ENCODE assay signal across 8 cellular contexts in genomic region chr1:113677250-113678158, GRCh38.
A peak's percentile ranks its signal among the peaks of the same experiment; 100 is the strongest.
DNase-seq lines count a peak whose midpoint lies in the region; ATAC-seq, FAIRE-seq and TF ChIP-seq lines count a peak whose summit lies in the region.

No MANE protein-coding gene starts in this region.

- intact Hi-C loops in mucosa of descending colon (cut with DNase I, micrococcal nuclease), result loop anchor here (10.0 kb wide), 2 partner anchors 533 to 543 kb away; no protein-coding TSS in a partner anchor

- H3K9me3 ChIP-seq in Peyer's patch (no peaks in the 10 kb centered on the region), mucosa of descending colon (no peaks in the 10 kb centered on the region)

- H3K27ac ChIP-seq in Peyer's patch, result no peak overlapping the region

- no peaks in the 10 kb centered on the region for H3K27me3 ChIP-seq in Peyer's patch

- peak; percentile 77 for TF ChIP-seq RAD21 in Ishikawa (IDR thresholded peaks at IDR 0.05; ENCODE audit: low read depth)

- H3K4me1 ChIP-seq in Peyer's patch, result no peaks in the 10 kb centered on the region
- no peaks in the 10 kb centered on the region for H3K4me1 ChIP-seq in mucosa of descending colon (ENCODE audit: low read depth)

- TF ChIP-seq CTCF in Peyer's patch (IDR thresholded peaks at IDR 0.05) (peak; percentile 8 to 61 (median 52)), mucosa of descending colon (IDR thresholded peaks at IDR 0.05) (peak; percentile 8)

- DNase-seq in EL (peak; percentile 52), Peyer's patch (peak in 1 of 3 donors; percentile 62), mucosa of descending colon (peak in 1 of 3 donors; percentile 21)
- DNase-seq in activated CD4-positive, alpha-beta T cell treated with anti-CD3 and anti-CD28 coated beads, Interleukin-2, amount 50 U/mL, for 1 hour, result no peak

- peaks cover 0 to 20% (median 0%) of the 10 kb centered on the region in 3 donors for H3K36me3 ChIP-seq in Peyer's patch
- H3K36me3 ChIP-seq in mucosa of descending colon (ENCODE audit: low read depth), result peaks cover 7% of the 10 kb centered on the region

- ATAC-seq in mucosa of descending colon (peak; percentile 31), HG02588 (IDR thresholded peaks at IDR 0.05; ENCODE audit: unreplicated experiment) (no peak), GM19351 (IDR thresholded peaks at IDR 0.05; ENCODE audit: unreplicated experiment) (no peak)

- no peak for TF ChIP-seq EP300 in Ishikawa (IDR thresholded peaks at IDR 0.05; ENCODE audit: borderline replicate concordance)

- no peak for TF ChIP-seq POLR2A in Peyer's patch (IDR thresholded peaks at IDR 0.05)

- FAIRE-seq in endometrium (lab: Jason Lieb, UNC), result peak; percentile 88

- no peak overlapping the region for H3K4me3 ChIP-seq in Peyer's patch
- no peak overlapping the region for H3K4me3 ChIP-seq in mucosa of descending colon

TF ChIP-seq in Ishikawa, 13 proteins besides CTCF, POLR2A, EP300 and RAD21:
- TF ChIP-seq EGR1 (IDR thresholded peaks at IDR 0.05) (no peak), NFIC (IDR thresholded peaks at IDR 0.05) (no peak), FOXM1 (IDR thresholded peaks at IDR 0.05; ENCODE audit: borderline replicate concordance, low read depth) (no peak), REST (IDR thresholded peaks at IDR 0.05; ENCODE audit: low read depth) (no peak), TEAD4 (IDR thresholded peaks at IDR 0.05) (no peak), TCF12 (IDR thresholded peaks at IDR 0.05; ENCODE audit: low read depth) (no peak), TAF1 (IDR thresholded peaks at IDR 0.05; ENCODE audit: low read depth) (no peak), ZBTB7A (IDR thresholded peaks at IDR 0.05; ENCODE audit: low read depth) (no peak)
- TF ChIP-seq, protein P1, sequence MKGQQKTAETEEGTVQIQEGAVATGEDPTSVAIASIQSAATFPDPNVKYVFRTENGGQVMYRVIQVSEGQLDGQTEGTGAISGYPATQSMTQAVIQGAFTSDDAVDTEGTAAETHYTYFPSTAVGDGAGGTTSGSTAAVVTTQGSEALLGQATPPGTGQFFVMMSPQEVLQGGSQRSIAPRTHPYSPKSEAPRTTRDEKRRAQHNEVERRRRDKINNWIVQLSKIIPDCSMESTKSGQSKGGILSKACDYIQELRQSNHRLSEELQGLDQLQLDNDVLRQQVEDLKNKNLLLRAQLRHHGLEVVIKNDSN (IDR thresholded peaks at IDR 0.05), result no peak
- TF ChIP-seq, protein P2, sequence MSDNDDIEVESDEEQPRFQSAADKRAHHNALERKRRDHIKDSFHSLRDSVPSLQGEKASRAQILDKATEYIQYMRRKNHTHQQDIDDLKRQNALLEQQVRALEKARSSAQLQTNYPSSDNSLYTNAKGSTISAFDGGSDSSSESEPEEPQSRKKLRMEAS (IDR thresholded peaks at IDR 0.05), result no peak
